In the genomic region with DNA sequence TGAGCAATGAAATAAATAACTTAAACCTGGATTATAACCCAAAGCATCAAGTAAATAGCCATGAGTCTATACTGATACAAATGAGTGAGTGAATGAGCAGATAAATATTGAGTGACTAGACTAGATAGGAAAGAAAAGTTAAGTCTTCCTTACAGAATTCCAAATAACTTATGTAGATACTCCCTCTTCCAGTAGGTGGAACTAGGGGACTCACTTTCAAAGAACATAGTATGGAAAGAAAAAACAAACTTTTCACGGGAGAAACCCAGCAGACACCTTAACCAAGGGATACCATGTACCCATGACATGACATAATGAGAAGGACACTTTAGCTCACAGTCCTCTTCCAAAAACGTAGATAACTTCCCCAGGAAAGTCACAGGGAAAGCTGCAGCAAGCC, we compare ENCODE assay signal across 1 cellular context.
TF ChIP-seq lines count a peak whose summit lies in the region.

No MANE protein-coding gene starts in this region.

TF ChIP-seq in WTC11, 78 proteins besides CTCF, POLR2A, EP300 and RAD21 (continued from another document):
- TF ChIP-seq, protein P1, sequence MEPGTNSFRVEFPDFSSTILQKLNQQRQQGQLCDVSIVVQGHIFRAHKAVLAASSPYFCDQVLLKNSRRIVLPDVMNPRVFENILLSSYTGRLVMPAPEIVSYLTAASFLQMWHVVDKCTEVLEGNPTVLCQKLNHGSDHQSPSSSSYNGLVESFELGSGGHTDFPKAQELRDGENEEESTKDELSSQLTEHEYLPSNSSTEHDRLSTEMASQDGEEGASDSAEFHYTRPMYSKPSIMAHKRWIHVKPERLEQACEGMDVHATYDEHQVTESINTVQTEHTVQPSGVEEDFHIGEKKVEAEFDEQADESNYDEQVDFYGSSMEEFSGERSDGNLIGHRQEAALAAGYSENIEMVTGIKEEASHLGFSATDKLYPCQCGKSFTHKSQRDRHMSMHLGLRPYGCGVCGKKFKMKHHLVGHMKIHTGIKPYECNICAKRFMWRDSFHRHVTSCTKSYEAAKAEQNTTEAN (CRISPR knock-in tag; IDR thresholded peaks at IDR 0.05): no peak
